ENCODE assay signal across 1 cellular context in genomic region chr9:121281614-121282291, GRCh38.
A peak's percentile ranks its signal among the peaks of the same experiment; 100 is the strongest.
TF ChIP-seq lines count a peak whose summit lies in the region.

No MANE protein-coding gene starts in this region.

TF ChIP-seq in H1, 55 proteins besides CTCF, POLR2A, EP300 and RAD21 (continued from another document):
- no peak for TF ChIP-seq ATF2 (IDR thresholded peaks at IDR 0.05; ENCODE audit: low read length)
- TF ChIP-seq SIN3A (conservative IDR thresholded peaks at IDR 0.05 in 1 of 2, IDR thresholded peaks at IDR 0.05 in 1 of 2; ENCODE audit: low read depth in 1 of 2, low read length in 2 of 2), result no peak
- peak; percentile 80 for TF ChIP-seq JUND (IDR thresholded peaks at IDR 0.05; ENCODE audit: low read length)
- no peak for TF ChIP-seq CBX5 (IDR thresholded peaks at IDR 0.05; ENCODE audit: low read depth, low read length)
- TF ChIP-seq TCF12 (IDR thresholded peaks at IDR 0.05; ENCODE audit: low read depth, low read length), result no peak
- TF ChIP-seq CREB1 (IDR thresholded peaks at IDR 0.05), result no peak
